In genomic region chr16:70793851-70794502, GRCh38 we compare ENCODE assay signal across 14 cellular contexts.
DNase-seq lines count a peak whose midpoint lies in the region; ATAC-seq lines count a peak whose summit lies in the region.
"Had no signal": no experiment of that assay in that cellular context is flagged by ENCODE, and none has a peak within 500 bp of the region (broad histone marks: within the 10 kb centered on the region; RNA-seq: fewer than 3 reads in every experiment).

No MANE protein-coding gene starts in this region.

- H3K9me3 Mint-ChIP-seq in memory B cell, result no peaks in the 10 kb centered on the region
- H3K9me3 Mint-ChIP-seq: CD8-positive, alpha-beta T cell; T-helper 1 cell treated with Interleukin-12 subunit alpha and Interleukin-12 subunit beta and Interleukin-4 antibody, amounts not matched to agents 30 μg/mL and 1 μg/mL, for 36 hours had no signal

- H3K4me1 Mint-ChIP-seq in memory B cell, result peaks cover 35% of the 10 kb centered on the region

- DNase-seq in memory B cell (ENCODE audit: low spot score in 2 of 2), result no peak
- DNase-seq in AG08395 (ENCODE audit: low spot score), result no peak
- DNase-seq in NCI-H226, result no peak
- DNase-seq in NCI-H2029 (lab: John Stamatoyannopoulos, UW), result no peak
- DNase-seq: activated effector memory CD4-positive, alpha-beta T cell treated with anti-CD3 and anti-CD28 coated beads, Interleukin-2, amount 50 U/mL, for 16 hours; CD8-positive, alpha-beta T cell; heart left ventricle; Peyer's patch; thyroid gland had no signal

- no peaks in the 10 kb centered on the region for H3K27me3 Mint-ChIP-seq in memory B cell

- ATAC-seq in GM19025 (IDR thresholded peaks at IDR 0.05; ENCODE audit: low read depth, unreplicated experiment) (peak; percentile 53), HG02571 (IDR thresholded peaks at IDR 0.05; ENCODE audit: unreplicated experiment) (peak; percentile 42), HG03280 (IDR thresholded peaks at IDR 0.05; ENCODE audit: unreplicated experiment) (peak; percentile 64), memory B cell (ENCODE audit: low read depth) (peak; percentile 70), HG03097 (IDR thresholded peaks at IDR 0.05; ENCODE audit: low FRiP score, unreplicated experiment) (no peak)
- ATAC-seq: CD8-positive, alpha-beta T cell; heart left ventricle had no signal

- H3K4me3 Mint-ChIP-seq in memory B cell, result peak overlapping the region; percentile 16
- H3K4me3 Mint-ChIP-seq: CD8-positive, alpha-beta T cell; T-helper 1 cell treated with Interleukin-12 subunit alpha and Interleukin-12 subunit beta and Interleukin-4 antibody, amounts not matched to agents 30 μg/mL and 1 μg/mL, for 36 hours had no signal

- H3K36me3 Mint-ChIP-seq in memory B cell, result peaks cover 12% of the 10 kb centered on the region

- peak overlapping the region; percentile 14 for H3K27ac Mint-ChIP-seq in memory B cell
- H3K27ac Mint-ChIP-seq: CD8-positive, alpha-beta T cell; T-helper 1 cell treated with Interleukin-12 subunit alpha and Interleukin-12 subunit beta and Interleukin-4 antibody, amounts not matched to agents 30 μg/mL and 1 μg/mL, for 36 hours had no signal
